In the genomic region with DNA sequence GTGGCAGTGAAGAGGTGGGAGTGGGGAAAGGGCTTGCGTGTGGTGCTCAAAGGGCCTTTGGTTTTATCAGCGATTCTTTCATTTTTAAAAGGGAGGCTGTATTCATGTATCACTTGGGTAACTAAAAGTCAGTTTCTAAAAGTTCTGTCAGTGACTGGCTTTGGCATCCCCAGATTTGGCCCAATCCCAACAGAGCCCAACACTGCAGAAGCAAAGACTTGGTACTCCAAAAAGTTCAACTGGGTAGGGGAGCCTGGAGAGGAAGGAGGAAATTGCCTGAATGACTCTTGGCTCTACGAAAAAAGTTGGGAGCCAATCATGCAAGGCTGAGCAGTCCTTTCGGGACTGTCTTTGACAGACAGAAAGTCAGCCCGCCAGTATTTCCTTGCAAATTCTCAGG, we compare ENCODE assay signal across 24 cellular contexts. TPM values are rescaled to one million over a fixed set of nuclear protein-coding genes. Genes with fewer than 3 reads are reported as not detected.
DNase-seq lines count a peak whose midpoint lies in the region; ATAC-seq and TF ChIP-seq lines count a peak whose summit lies in the region.
"Had no signal": no experiment of that assay in that cellular context is flagged by ENCODE, and none has a peak within 500 bp of the region (broad histone marks: within the 10 kb centered on the region; RNA-seq: fewer than 3 reads in every experiment).

No MANE protein-coding gene starts in this region.

- no peaks in the 10 kb centered on the region for H3K36me3 ChIP-seq in heart right ventricle
- H3K36me3 ChIP-seq in tibial artery = no peaks in the 10 kb centered on the region
- H3K36me3 ChIP-seq: BE2C; BLaER1 treated with 17β-estradiol and CSF1 and Interleukin-3, amounts not matched to agents 10 nM and 100 nM; HAP-1 had no signal

- H3K9me3 ChIP-seq in heart right ventricle = no peaks in the 10 kb centered on the region
- H3K9me3 ChIP-seq in tibial artery = no peaks in the 10 kb centered on the region
- H3K9me3 ChIP-seq: A549; BE2C; BLaER1 treated with 17β-estradiol and CSF1 and Interleukin-3, amounts not matched to agents 10 nM and 100 nM; HAP-1 had no signal

- no peaks in the 10 kb centered on the region for H3K36me3 Mint-ChIP-seq in activated T-helper 17 cell treated with anti-CD3 and anti-CD28 coated beads, Interleukin-2, amount 50 U/mL, for 72 hours (ENCODE audit: low read depth)
- H3K36me3 Mint-ChIP-seq: CD14-positive monocyte had no signal

- H3K4me3 ChIP-seq in heart right ventricle (no peak overlapping the region), tibial artery (no peak overlapping the region)
- H3K4me3 ChIP-seq: A549; BLaER1 treated with 17β-estradiol and CSF1 and Interleukin-3, amounts not matched to agents 10 nM and 100 nM; HAP-1 had no signal

- no peak overlapping the region for H3K27ac ChIP-seq in heart right ventricle
- peak overlapping the region; percentile 5 to 43 for H3K27ac ChIP-seq in tibial artery
- H3K27ac ChIP-seq: A549; BLaER1 treated with 17β-estradiol and CSF1 and Interleukin-3, amounts not matched to agents 10 nM and 100 nM had no signal

- WGBS in heart right ventricle, 2 donors = 79 to 81% methylated on average over 5 of the region's 5 CpGs

- H3K4me3 Mint-ChIP-seq in activated T-helper 17 cell treated with anti-CD3 and anti-CD28 coated beads, Interleukin-2, amount 50 U/mL, for 72 hours = no peak overlapping the region
- H3K4me3 Mint-ChIP-seq: CD14-positive monocyte; CD4-positive, alpha-beta T cell; CD8-positive, alpha-beta memory T cell; HFFc6 had no signal

- no peak for TF ChIP-seq CTCF in heart right ventricle (IDR thresholded peaks at IDR 0.05)
- no peak for TF ChIP-seq CTCF in tibial artery (IDR thresholded peaks at IDR 0.05)

- ATAC-seq in left cardiac atrium (no peak), heart right ventricle (no peak)
- ATAC-seq in activated T-helper 17 cell treated with anti-CD3 and anti-CD28 coated beads, Interleukin-2, amount 50 U/mL, for 72 hours (replicated peaks) = peak; percentile 30
- ATAC-seq in stimulated activated naive CD8-positive, alpha-beta T cell treated with anti-CD3 and anti-CD28 coated beads, Interleukin-15, Interleukin-2, amounts not matched to agents 100 U/mL and 50 U/mL, for 24 hours = no peak
- ATAC-seq: A549 had no signal

- H3K9me3 Mint-ChIP-seq in activated T-helper 17 cell treated with anti-CD3 and anti-CD28 coated beads, Interleukin-2, amount 50 U/mL, for 72 hours = no peaks in the 10 kb centered on the region
- H3K9me3 Mint-ChIP-seq: CD4-positive, alpha-beta T cell; CD8-positive, alpha-beta memory T cell; HFFc6 had no signal

- peaks cover 31% of the 10 kb centered on the region for H3K27me3 Mint-ChIP-seq in activated T-helper 17 cell treated with anti-CD3 and anti-CD28 coated beads, Interleukin-2, amount 50 U/mL, for 72 hours

- intact Hi-C loops in left cardiac atrium (cut with DNase I) (no loop called here), heart right ventricle (cut with DNase I) (no loop called here), posterior vena cava (cut with DNase I) (no loop called here), tibial artery (cut with DNase I; ENCODE audit: low total_unique reads) (no loop called here)

- H3K4me1 ChIP-seq in heart right ventricle = no peaks in the 10 kb centered on the region
- peaks cover 0 to 28% (median 15%) of the 10 kb centered on the region in 4 donors for H3K4me1 ChIP-seq in tibial artery
- H3K4me1 ChIP-seq: BE2C, HAP-1 had no signal

- H3K27ac Mint-ChIP-seq in activated T-helper 17 cell treated with anti-CD3 and anti-CD28 coated beads, Interleukin-2, amount 50 U/mL, for 72 hours = no peak overlapping the region
- H3K27ac Mint-ChIP-seq: CD4-positive, alpha-beta T cell; CD8-positive, alpha-beta memory T cell; HFFc6 had no signal

- no peaks in the 10 kb centered on the region for H3K4me1 Mint-ChIP-seq in activated T-helper 17 cell treated with anti-CD3 and anti-CD28 coated beads, Interleukin-2, amount 50 U/mL, for 72 hours
- H3K4me1 Mint-ChIP-seq: CD14-positive monocyte had no signal

- DNase-seq in left cardiac atrium = peak; percentile 7
- no peak for DNase-seq in heart right ventricle
- DNase-seq in posterior vena cava (ENCODE audit: low spot score) = peak; percentile 10
- DNase-seq in tibial artery = no peak
- no peak for DNase-seq in stimulated activated naive CD8-positive, alpha-beta T cell treated with anti-CD3 and anti-CD28 coated beads, Interleukin-15, Interleukin-2, amounts not matched to agents 100 U/mL and 50 U/mL, for 24 hours
- DNase-seq in NCI-H446 (lab: John Stamatoyannopoulos, UW) = no peak
- DNase-seq in SHP77 (lab: John Stamatoyannopoulos, UW) = no peak
- DNase-seq: 8988T; ACHN; AML-193; BE2C; CD4-positive, alpha-beta T cell; CD8-positive, alpha-beta memory T cell; DMS 273 treated with DMSO at 0.1 percent for 48 hours; DMS79; EL; GDM1; GOT3; HFFc6 had no signal

- H3K27me3 ChIP-seq in heart right ventricle (peaks cover 0 to 13% (median 0%) of the 10 kb centered on the region in 7 donors), tibial artery (no peaks in the 10 kb centered on the region)
- H3K27me3 ChIP-seq: BE2C; BLaER1 treated with 17β-estradiol and CSF1 and Interleukin-3, amounts not matched to agents 10 nM and 100 nM had no signal

RNA-seq across cellular contexts. Expression of a gene that starts 54.5 kb away (rescaled TPM):
- 1 to 10 TPM; 3.8 to 6.7 TPM for total RNA-seq in left cardiac atrium
- total RNA-seq in heart right ventricle = 1 to 10 TPM in 9 of 10 donors, under 1 TPM in 1; 0.70 to 6.8 (median 2.9) TPM
- polyA plus RNA-seq in heart right ventricle = 1 to 10 TPM; 2.1 to 2.5 TPM
- total RNA-seq in activated T-helper 17 cell treated with anti-CD3 and anti-CD28 coated beads, Interleukin-2, amount 50 U/mL, for 72 hours = not detected
- total RNA-seq in posterior vena cava = 1 to 10 TPM in 1 of 2 donors, under 1 TPM in 1; 0.48 to 1.3 TPM
- total RNA-seq: CD4-positive, alpha-beta T cell; CD8-positive, alpha-beta memory T cell had no signal
- polyA plus RNA-seq: CD14-positive monocyte; CD8-positive, alpha-beta memory T cell had no signal

Comparison
In these comparisons a context has a peak if more than half of its experiments do, and no peak if none do; other contexts are left out.
1. DNase-seq: peak in left cardiac atrium (single experiment) and posterior vena cava (single experiment); none in heart right ventricle (0 of 2), tibial artery (0 of 2), stimulated activated naive CD8-positive, alpha-beta T cell treated with anti-CD3 and anti-CD28 coated beads, Interleukin-15, Interleukin-2, amounts not matched to agents 100 U/mL and 50 U/mL, for 24 hours (single experiment), NCI-H446 (0 of 2) and SHP77 (0 of 2).
2. H3K27ac ChIP-seq: peak in tibial artery (2 of 2); none in heart right ventricle (0 of 10).